In genomic region chr6:26240981-26241770, GRCh38 we compare ENCODE assay signal across 8 cellular contexts.
A peak's percentile ranks its signal among the peaks of the same experiment; 100 is the strongest.
DNase-seq lines count a peak whose midpoint lies in the region; ATAC-seq, FAIRE-seq and TF ChIP-seq lines count a peak whose summit lies in the region.

No MANE protein-coding gene starts in this region.

- H3K4me1 ChIP-seq in mucosa of rectum (ENCODE audit: control insufficient read depth in 2 of 2, insufficient read depth in 2 of 2, low read length in 2 of 2) (peaks cover 4 to 23% of the 10 kb centered on the region in 2 donors), transverse colon (peaks cover 0 to 20% (median 6%) of the 10 kb centered on the region in 4 donors)

- H3K36me3 Mint-ChIP-seq in T-helper 1 cell treated with Interleukin-12 subunit alpha and Interleukin-12 subunit beta and Interleukin-4 antibody, amounts not matched to agents 30 μg/mL and 1 μg/mL, for 36 hours (ENCODE audit: low read depth), result peaks cover 5% of the 10 kb centered on the region

- DNase-seq in choroid plexus epithelial cell (ENCODE audit: low read depth), result peak; percentile 90
- DNase-seq in transverse colon, result no peak
- no peak for DNase-seq in GM12892 (ENCODE audit: insufficient read length)
- DNase-seq in caudate nucleus (lab: John Stamatoyannopoulos, UW), result no peak

- H3K27ac ChIP-seq in mucosa of rectum (ENCODE audit: low read depth in 2 of 2, low read length in 2 of 2) (peak overlapping the region; percentile 69 to 80), transverse colon (peak overlapping the region; percentile 72 to 89 (median 78)), caudate nucleus (ENCODE audit: low read depth, low read length) (no peak overlapping the region)

- ATAC-seq in GM19395 (IDR thresholded peaks at IDR 0.05; ENCODE audit: unreplicated experiment) (peak; percentile 27), GM18520 (IDR thresholded peaks at IDR 0.05; ENCODE audit: unreplicated experiment) (no peak)

- peak overlapping the region; percentile 95 for H3K27ac Mint-ChIP-seq in T-helper 1 cell treated with Interleukin-12 subunit alpha and Interleukin-12 subunit beta and Interleukin-4 antibody, amounts not matched to agents 30 μg/mL and 1 μg/mL, for 36 hours

- TF ChIP-seq POLR2A in transverse colon (IDR thresholded peaks at IDR 0.05) (no peak), GM12892 (IDR thresholded peaks at IDR 0.05; ENCODE audit: low read depth, low read length) (no peak)

- peaks cover 39% of the 10 kb centered on the region for H3K4me1 Mint-ChIP-seq in T-helper 1 cell treated with Interleukin-12 subunit alpha and Interleukin-12 subunit beta and Interleukin-4 antibody, amounts not matched to agents 30 μg/mL and 1 μg/mL, for 36 hours (ENCODE audit: low read depth)

- H3K9me3 ChIP-seq in mucosa of rectum (ENCODE audit: control insufficient read depth in 2 of 2, low read length in 2 of 2), result no peaks in the 10 kb centered on the region
- H3K9me3 ChIP-seq in transverse colon, result no peaks in the 10 kb centered on the region

- in situ Hi-C loops in transverse colon (cut with MboI; ENCODE audit: low pct_ligation_motif_present in 1 of 4, low pct_unique_long_range_greater_than_20kb in 1 of 4, low sequenced_read_pairs in 3 of 4), result loop anchor here in 1 of 4 donors (25.0 kb wide), 1 partner anchor 896 kb away; a partner anchor contains a TSS

- H3K27me3 ChIP-seq in mucosa of rectum (ENCODE audit: control insufficient read depth in 2 of 2, insufficient read depth in 2 of 2, low read length in 2 of 2) (peaks cover 0 to 2% of the 10 kb centered on the region in 2 donors), transverse colon (peaks cover 4% of the 10 kb centered on the region)

- H3K9ac ChIP-seq in mucosa of rectum (ENCODE audit: low read depth in 1 of 2, low read length in 2 of 2), result peak overlapping the region; percentile 36 to 71

- TF ChIP-seq CTCF in choroid plexus epithelial cell (conservative IDR thresholded peaks at IDR 0.05; ENCODE audit: low read depth, low read length) (no peak), transverse colon (IDR thresholded peaks at IDR 0.05) (no peak)

- H3K4me3 Mint-ChIP-seq in T-helper 1 cell treated with Interleukin-12 subunit alpha and Interleukin-12 subunit beta and Interleukin-4 antibody, amounts not matched to agents 30 μg/mL and 1 μg/mL, for 36 hours, result peak overlapping the region; percentile 79

- FAIRE-seq in GM12892 (lab: Jason Lieb, UNC), result no peak

- TF ChIP-seq EP300 in transverse colon (IDR thresholded peaks at IDR 0.05; ENCODE audit: low read depth), result no peak

- H3K36me3 ChIP-seq in mucosa of rectum (ENCODE audit: control insufficient read depth in 2 of 2, insufficient read depth in 2 of 2, low read length in 2 of 2) (no peaks in the 10 kb centered on the region), transverse colon (no peaks in the 10 kb centered on the region)

- H3K9me3 Mint-ChIP-seq in T-helper 1 cell treated with Interleukin-12 subunit alpha and Interleukin-12 subunit beta and Interleukin-4 antibody, amounts not matched to agents 30 μg/mL and 1 μg/mL, for 36 hours, result no peaks in the 10 kb centered on the region

- intact Hi-C loops in transverse colon (cut with DNase I; ENCODE audit: low total_unique reads), result no loop called here

- 57 to 68% methylated on average over 2 to 35 of the region's 35 CpGs for WGBS in transverse colon (ENCODE audit: low coverage in 1 of 2), 2 donors

- H3K4me3 ChIP-seq in choroid plexus epithelial cell (ENCODE audit: low read depth, low read length), result peak overlapping the region; percentile 78
- H3K4me3 ChIP-seq in mucosa of rectum (ENCODE audit: low read length in 2 of 2), result peak overlapping the region; percentile 34 to 69
- H3K4me3 ChIP-seq in transverse colon, result peak overlapping the region in 3 of 4 donors; percentile 10 to 51 (median 32)

- H3K27me3 Mint-ChIP-seq in T-helper 1 cell treated with Interleukin-12 subunit alpha and Interleukin-12 subunit beta and Interleukin-4 antibody, amounts not matched to agents 30 μg/mL and 1 μg/mL, for 36 hours (ENCODE audit: low read depth), result no peaks in the 10 kb centered on the region
